8 cellular contexts compared by ENCODE assay signal in genomic region chr9:38066907-38067610, GRCh38. TPM values are rescaled to one million over a fixed set of nuclear protein-coding genes. Genes with fewer than 3 reads are reported as not detected.
DNase-seq lines count a peak whose midpoint lies in the region; ATAC-seq, FAIRE-seq and TF ChIP-seq lines count a peak whose summit lies in the region.

No MANE protein-coding gene starts in this region.

- peak overlapping the region; percentile 80 for H3K4me3 Mint-ChIP-seq in activated T-helper 2 cell treated with anti-CD3 and anti-CD28 coated beads, Interferon-gamma antibody, Interleukin-2, Interleukin-4, amounts not matched to agents 10 μg/mL and 5 μg/mL and 100 μg/mL, durations not matched to agents 14 hours and 24 hours and 36 hours (ENCODE audit: low read depth)

- peaks cover 34% of the 10 kb centered on the region for H3K27me3 Mint-ChIP-seq in activated T-helper 2 cell treated with anti-CD3 and anti-CD28 coated beads, Interferon-gamma antibody, Interleukin-2, Interleukin-4, amounts not matched to agents 10 μg/mL and 5 μg/mL and 100 μg/mL, durations not matched to agents 14 hours and 24 hours and 36 hours (ENCODE audit: low read depth)

- TF ChIP-seq CTCF in AG04450 (IDR thresholded peaks at IDR 0.05; ENCODE audit: low read depth, low read length) = no peak
- no peak for TF ChIP-seq CTCF in pancreas (IDR thresholded peaks at IDR 0.05)

- H3K27ac ChIP-seq in AG04450 (ENCODE audit: low read depth, low read length) = peak overlapping the region; percentile 57
- peak overlapping the region; percentile 44; the same call in 1 of the 2 replicates for H3K27ac ChIP-seq in HUES6 (ENCODE audit: low read depth, low read length)
- H3K27ac ChIP-seq in pancreas = peak overlapping the region; percentile 86 to 95 (median 90)

- H3K4me1 Mint-ChIP-seq in activated T-helper 2 cell treated with anti-CD3 and anti-CD28 coated beads, Interferon-gamma antibody, Interleukin-2, Interleukin-4, amounts not matched to agents 10 μg/mL and 5 μg/mL and 100 μg/mL, durations not matched to agents 14 hours and 24 hours and 36 hours (ENCODE audit: low read depth) = peaks cover 25% of the 10 kb centered on the region

- CTCF ChIA-PET in AG04450 (lab: Charles Lee) = interaction anchor here (1.0 to 1.4 kb wide), 5 partner anchors 59 to 169 kb away, joined by 3 to 8 read pairs (median 3); no protein-coding TSS in a partner anchor

- DNase-seq in AG04450 (ENCODE audit: low read depth, low spot score) (no peak), head of caudate nucleus (peak in 41 of 42 donors; percentile 44 to 84 (median 64)), pancreas (peak; percentile 66 to 86 (median 69)), frontal cortex (ENCODE audit: low spot score in 2 of 2) (no peak)
- no peak for DNase-seq in activated T-helper 2 cell treated with anti-CD3 and anti-CD28 coated beads, Interferon-gamma antibody, Interleukin-2, Interleukin-4, amounts not matched to agents 10 μg/mL and 5 μg/mL and 100 μg/mL, durations not matched to agents 14 hours and 24 hours and 36 hours (ENCODE audit: low spot score)

- H3K4me3 ChIP-seq in AG04450 (ENCODE audit: low read depth, low read length) (peak overlapping the region; percentile 93), HUES6 (ENCODE audit: low read depth, low read length) (peak overlapping the region; percentile 84), pancreas (peak overlapping the region; percentile 42 to 99 (median 96))

- no peak overlapping the region for H3K27ac Mint-ChIP-seq in activated T-helper 2 cell treated with anti-CD3 and anti-CD28 coated beads, Interferon-gamma antibody, Interleukin-2, Interleukin-4, amounts not matched to agents 10 μg/mL and 5 μg/mL and 100 μg/mL, durations not matched to agents 14 hours and 24 hours and 36 hours

- no peaks in the 10 kb centered on the region for H3K36me3 Mint-ChIP-seq in activated T-helper 2 cell treated with anti-CD3 and anti-CD28 coated beads, Interferon-gamma antibody, Interleukin-2, Interleukin-4, amounts not matched to agents 10 μg/mL and 5 μg/mL and 100 μg/mL, durations not matched to agents 14 hours and 24 hours and 36 hours (ENCODE audit: low read depth)

- 1 to 3% methylated on average over 31 of the region's 31 CpGs for WGBS in pancreas, 2 donors

- H3K9me3 ChIP-seq in AG04450 (ENCODE audit: control insufficient read depth, insufficient read depth, low read length) (no peaks in the 10 kb centered on the region; the same call in 1 of the 2 replicates), HUES6 (ENCODE audit: control insufficient read depth, insufficient read depth, low read depth, low read length) (no peaks in the 10 kb centered on the region), pancreas (no peaks in the 10 kb centered on the region)

- H3K36me3 ChIP-seq in HUES6 (ENCODE audit: control insufficient read depth, insufficient read depth, low read length) = no peaks in the 10 kb centered on the region; the same call in 1 of the 2 replicates
- H3K36me3 ChIP-seq in pancreas = no peaks in the 10 kb centered on the region

- intact Hi-C loops in activated T-helper 2 cell treated with anti-CD3 and anti-CD28 coated beads, Interferon-gamma antibody, Interleukin-2, Interleukin-4, amounts not matched to agents 10 μg/mL and 5 μg/mL and 100 μg/mL, durations not matched to agents 14 hours and 24 hours and 36 hours (cut with micrococcal nuclease) = loop anchor here (5.0 to 10.0 kb wide), 3 partner anchors 62 to 328 kb away; partner anchors contain the start of genes ALDH1B1 and TRMT10B
- intact Hi-C loops in head of caudate nucleus (cut with DNase I) = loop anchor here (5.0 kb wide), 1 partner anchor 55 kb away; no protein-coding TSS in a partner anchor
- intact Hi-C loops in pancreas (cut with DNase I) = loop anchor here in 2 of 3 donors (5.0 kb wide), 1 partner anchor 150 kb away; no protein-coding TSS in a partner anchor

- H3K9me3 Mint-ChIP-seq in activated T-helper 2 cell treated with anti-CD3 and anti-CD28 coated beads, Interferon-gamma antibody, Interleukin-2, Interleukin-4, amounts not matched to agents 10 μg/mL and 5 μg/mL and 100 μg/mL, durations not matched to agents 14 hours and 24 hours and 36 hours = no peaks in the 10 kb centered on the region

- POLR2A ChIA-PET in AG04450 (lab: Yijun Ruan, JAX) = interaction anchor here (1.1 to 2.5 kb wide), 3 partner anchors 41 to 47 kb away, joined by 4 to 10 read pairs (median 5); no protein-coding TSS in a partner anchor

- FAIRE-seq in pancreas (lab: Jason Lieb, UNC) (no peak), frontal cortex (lab: Jason Lieb, UNC) (no peak)

- H3K27me3 ChIP-seq in AG04450 (ENCODE audit: control insufficient read depth, insufficient read depth, low read length) = no peaks in the 10 kb centered on the region
- H3K27me3 ChIP-seq in HUES6 (ENCODE audit: control insufficient read depth, insufficient read depth, low read length) = peaks cover 10% of the 10 kb centered on the region; the same call in 1 of the 2 replicates
- no peaks in the 10 kb centered on the region for H3K27me3 ChIP-seq in pancreas

- ATAC-seq in pancreas = peak; percentile 20 to 44 (median 32)
- ATAC-seq in GM21619 (IDR thresholded peaks at IDR 0.05; ENCODE audit: unreplicated experiment) = no peak
- no peak for ATAC-seq in HG03280 (IDR thresholded peaks at IDR 0.05; ENCODE audit: unreplicated experiment)

- H3K9ac ChIP-seq in HUES6 (ENCODE audit: low read length) = peak overlapping the region; percentile 93

- peaks cover 47% of the 10 kb centered on the region for H3K4me1 ChIP-seq in HUES6 (ENCODE audit: control insufficient read depth, insufficient read depth, low read length)
- H3K4me1 ChIP-seq in pancreas = peaks cover 8 to 32% (median 11%) of the 10 kb centered on the region in 3 donors

RNA-seq across cellular contexts. Expression of gene SHB, which starts 2.0 kb away (rescaled TPM):
- polyA plus RNA-seq in AG04450 (2011; rRNA removed) = 16.7 and 20.3 TPM in 2 replicates
- polyA minus RNA-seq in AG04450 (2011; rRNA and poly(A)+ RNA removed) = 28.6 and 31.8 TPM in 2 replicates
- 1.7 and 1.9 TPM in 2 replicates for total RNA-seq in activated T-helper 2 cell treated with anti-CD3 and anti-CD28 coated beads, Interferon-gamma antibody, Interleukin-2, Interleukin-4, amounts not matched to agents 10 μg/mL and 5 μg/mL and 100 μg/mL, durations not matched to agents 14 hours and 24 hours and 36 hours
- 10 to 100 TPM; 13.9 to 24.2 (median 22.7) TPM for total RNA-seq in pancreas
- polyA plus RNA-seq in pancreas = 10 to 100 TPM; 11.5 to 12.4 TPM
- 12.2 TPM for total RNA-seq in frontal cortex

Comparison
In these comparisons a context has a peak if more than half of its experiments do, and no peak if none do; other contexts are left out.
1. DNase-seq: peak in head of caudate nucleus (41 of 42) and pancreas (6 of 6); none in AG04450 (single experiment), activated T-helper 2 cell treated with anti-CD3 and anti-CD28 coated beads, Interferon-gamma antibody, Interleukin-2, Interleukin-4, amounts not matched to agents 10 μg/mL and 5 μg/mL and 100 μg/mL, durations not matched to agents 14 hours and 24 hours and 36 hours (single experiment) and frontal cortex (0 of 2).
2. ATAC-seq: peak in pancreas (4 of 4); none in GM21619 (single experiment) and HG03280 (single experiment).
3. Peak in every context shown above with its lines, with median percentiles within 50 percentile points of each other: H3K27ac ChIP-seq and H3K4me3 ChIP-seq.